In genomic region chr9:125706661-125707539, GRCh38 we compare ENCODE assay signal across 1 cellular context.
TF ChIP-seq lines count a peak whose summit lies in the region.

Gene MAPKAP1, minus strand, starts transcription at chr9:125707208. Its CDS starts 34,634 bp downstream, at chr9:125672574.

TF ChIP-seq in HepG2, 621 proteins besides CTCF, POLR2A, EP300 and RAD21 (continued from another document and continues in another):
- TF ChIP-seq, protein P1, sequence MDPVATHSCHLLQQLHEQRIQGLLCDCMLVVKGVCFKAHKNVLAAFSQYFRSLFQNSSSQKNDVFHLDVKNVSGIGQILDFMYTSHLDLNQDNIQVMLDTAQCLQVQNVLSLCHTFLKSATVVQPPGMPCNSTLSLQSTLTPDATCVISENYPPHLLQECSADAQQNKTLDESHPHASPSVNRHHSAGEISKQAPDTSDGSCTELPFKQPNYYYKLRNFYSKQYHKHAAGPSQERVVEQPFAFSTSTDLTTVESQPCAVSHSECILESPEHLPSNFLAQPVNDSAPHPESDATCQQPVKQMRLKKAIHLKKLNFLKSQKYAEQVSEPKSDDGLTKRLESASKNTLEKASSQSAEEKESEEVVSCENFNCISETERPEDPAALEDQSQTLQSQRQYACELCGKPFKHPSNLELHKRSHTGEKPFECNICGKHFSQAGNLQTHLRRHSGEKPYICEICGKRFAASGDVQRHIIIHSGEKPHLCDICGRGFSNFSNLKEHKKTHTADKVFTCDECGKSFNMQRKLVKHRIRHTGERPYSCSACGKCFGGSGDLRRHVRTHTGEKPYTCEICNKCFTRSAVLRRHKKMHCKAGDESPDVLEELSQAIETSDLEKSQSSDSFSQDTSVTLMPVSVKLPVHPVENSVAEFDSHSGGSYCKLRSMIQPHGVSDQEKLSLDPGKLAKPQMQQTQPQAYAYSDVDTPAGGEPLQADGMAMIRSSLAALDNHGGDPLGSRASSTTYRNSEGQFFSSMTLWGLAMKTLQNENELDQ (CRISPR knock-in tag; IDR thresholded peaks at IDR 0.05; ENCODE audit: borderline replicate concordance) = no peak
- TF ChIP-seq ZNF749 (CRISPR knock-in tag; IDR thresholded peaks at IDR 0.05; ENCODE audit: borderline replicate concordance) = 0 out of 2 replicates have a peak, but pooled peaks have one; percentile 19
- no peak for TF ChIP-seq ZNF275 (CRISPR knock-in tag; IDR thresholded peaks at IDR 0.05; ENCODE audit: borderline replicate concordance)
- TF ChIP-seq ZNF343 (CRISPR knock-in tag; IDR thresholded peaks at IDR 0.05) = peak; percentile 88; the same call in 1 of the 2 replicates
- TF ChIP-seq TBX3 (IDR thresholded peaks at IDR 0.05; ENCODE audit: borderline replicate concordance) = no peak
- TF ChIP-seq NFATC3 (CRISPR knock-in tag; IDR thresholded peaks at IDR 0.05) = peak; percentile 74; the same call in 1 of the 2 replicates
- no peak for TF ChIP-seq ZFP90 (CRISPR knock-in tag; IDR thresholded peaks at IDR 0.05; ENCODE audit: borderline replicate concordance)
- TF ChIP-seq PAF1 (CRISPR knock-in tag; IDR thresholded peaks at IDR 0.05) = no peak
- TF ChIP-seq ZBTB7A (CRISPR knock-in tag; IDR thresholded peaks at IDR 0.05) = no peak
- no peak for TF ChIP-seq SP1 (IDR thresholded peaks at IDR 0.05)
- peak; percentile 18; the same call in 1 of the 2 replicates for TF ChIP-seq SP1 (CRISPR knock-in tag; IDR thresholded peaks at IDR 0.05)
- no peak for TF ChIP-seq HMG20A (CRISPR knock-in tag; IDR thresholded peaks at IDR 0.05; ENCODE audit: borderline replicate concordance)
- no peak for TF ChIP-seq NPAS2 (CRISPR knock-in tag; IDR thresholded peaks at IDR 0.05; ENCODE audit: borderline replicate concordance)
- no peak for TF ChIP-seq U2AF2 (IDR thresholded peaks at IDR 0.05; ENCODE audit: low read depth, low read length)
- no peak for TF ChIP-seq ZNF3 (CRISPR knock-in tag; IDR thresholded peaks at IDR 0.05)
- TF ChIP-seq ELF3 (CRISPR knock-in tag; IDR thresholded peaks at IDR 0.05) = 0 out of 2 replicates have a peak, but pooled peaks have one; percentile 39
- TF ChIP-seq IRF9 (CRISPR knock-in tag; IDR thresholded peaks at IDR 0.05; ENCODE audit: borderline replicate concordance) = peak; percentile 80; the same call in 1 of the 2 replicates
- TF ChIP-seq U2AF1 (optimal IDR thresholded peaks at IDR 0.05; ENCODE audit: low read depth, low read length) = no peak
- no peak for TF ChIP-seq XRCC5 (optimal IDR thresholded peaks at IDR 0.05; ENCODE audit: low read length)
- TF ChIP-seq SIX4 (CRISPR knock-in tag; IDR thresholded peaks at IDR 0.05) = no peak
- TF ChIP-seq, protein P2, sequence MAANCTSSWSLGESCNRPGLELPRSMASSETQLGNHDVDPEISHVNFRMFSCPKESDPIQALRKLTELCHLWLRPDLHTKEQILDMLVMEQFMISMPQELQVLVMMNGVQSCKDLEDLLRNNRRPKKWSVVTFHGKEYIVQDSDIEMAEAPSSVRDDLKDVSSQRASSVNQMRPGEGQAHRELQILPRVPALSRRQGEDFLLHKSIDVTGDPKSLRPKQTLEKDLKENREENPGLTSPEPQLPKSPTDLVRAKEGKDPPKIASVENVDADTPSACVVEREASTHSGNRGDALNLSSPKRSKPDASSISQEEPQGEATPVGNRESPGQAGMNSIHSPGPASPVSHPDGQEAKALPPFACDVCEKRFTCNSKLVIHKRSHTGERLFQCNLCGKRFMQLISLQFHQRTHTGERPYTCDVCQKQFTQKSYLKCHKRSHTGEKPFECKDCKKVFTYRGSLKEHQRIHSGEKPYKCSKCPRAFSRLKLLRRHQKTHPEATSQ (CRISPR knock-in tag; IDR thresholded peaks at IDR 0.05; ENCODE audit: borderline replicate concordance) = no peak
- TF ChIP-seq KMT2B (CRISPR knock-in tag; IDR thresholded peaks at IDR 0.05) = peak; percentile 98
- peak; percentile 100 for TF ChIP-seq NR2C2 (CRISPR knock-in tag; IDR thresholded peaks at IDR 0.05; ENCODE audit: borderline replicate concordance)
- TF ChIP-seq ZNF720 (CRISPR knock-in tag; IDR thresholded peaks at IDR 0.05) = no peak
- TF ChIP-seq, protein P3, sequence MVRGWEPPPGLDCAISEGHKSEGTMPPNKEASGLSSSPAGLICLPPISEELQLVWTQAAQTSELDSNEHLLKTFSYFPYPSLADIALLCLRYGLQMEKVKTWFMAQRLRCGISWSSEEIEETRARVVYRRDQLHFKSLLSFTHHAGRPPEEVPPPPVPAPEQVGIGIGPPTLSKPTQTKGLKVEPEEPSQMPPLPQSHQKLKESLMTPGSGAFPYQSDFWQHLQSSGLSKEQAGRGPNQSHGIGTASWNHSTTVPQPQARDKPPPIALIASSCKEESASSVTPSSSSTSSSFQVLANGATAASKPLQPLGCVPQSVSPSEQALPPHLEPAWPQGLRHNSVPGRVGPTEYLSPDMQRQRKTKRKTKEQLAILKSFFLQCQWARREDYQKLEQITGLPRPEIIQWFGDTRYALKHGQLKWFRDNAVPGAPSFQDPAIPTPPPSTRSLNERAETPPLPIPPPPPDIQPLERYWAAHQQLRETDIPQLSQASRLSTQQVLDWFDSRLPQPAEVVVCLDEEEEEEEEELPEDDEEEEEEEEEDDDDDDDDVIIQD (CRISPR knock-in tag; IDR thresholded peaks at IDR 0.05; ENCODE audit: low read depth) = no peak
- no peak for TF ChIP-seq ZBTB42 (CRISPR knock-in tag; IDR thresholded peaks at IDR 0.05)
- TF ChIP-seq ZNF337 (CRISPR knock-in tag; IDR thresholded peaks at IDR 0.05; ENCODE audit: borderline replicate concordance, low read depth) = no peak
- TF ChIP-seq ZNF788 (CRISPR knock-in tag; IDR thresholded peaks at IDR 0.05; ENCODE audit: borderline replicate concordance) = peak; percentile 54; the same call in 1 of the 2 replicates
- TF ChIP-seq ZSCAN30 (CRISPR knock-in tag; IDR thresholded peaks at IDR 0.05) = no peak
- TF ChIP-seq IRF2 (CRISPR knock-in tag; IDR thresholded peaks at IDR 0.05) = 0 out of 2 replicates have a peak, but pooled peaks have one; percentile 64
- TF ChIP-seq ZNF382 (CRISPR knock-in tag; IDR thresholded peaks at IDR 0.05; ENCODE audit: borderline replicate concordance) = no peak
- TF ChIP-seq PTBP1 (IDR thresholded peaks at IDR 0.05; ENCODE audit: low read depth, low read length, poor library complexity, severe bottlenecking) = no peak
- TF ChIP-seq MXD4 (CRISPR knock-in tag; IDR thresholded peaks at IDR 0.05) = peak; percentile 55; the same call in 1 of the 2 replicates
- TF ChIP-seq ZBTB37 (CRISPR knock-in tag; IDR thresholded peaks at IDR 0.05) = no peak
- peak; percentile 79; the same call in 1 of the 2 replicates for TF ChIP-seq ZSCAN31 (CRISPR knock-in tag; IDR thresholded peaks at IDR 0.05; ENCODE audit: low read depth)
- TF ChIP-seq ZFY (CRISPR knock-in tag; IDR thresholded peaks at IDR 0.05) = peak; percentile 85
- no peak for TF ChIP-seq ZFYVE20 (CRISPR knock-in tag; IDR thresholded peaks at IDR 0.05; ENCODE audit: borderline replicate concordance, low read depth)
- TF ChIP-seq, protein P4, sequence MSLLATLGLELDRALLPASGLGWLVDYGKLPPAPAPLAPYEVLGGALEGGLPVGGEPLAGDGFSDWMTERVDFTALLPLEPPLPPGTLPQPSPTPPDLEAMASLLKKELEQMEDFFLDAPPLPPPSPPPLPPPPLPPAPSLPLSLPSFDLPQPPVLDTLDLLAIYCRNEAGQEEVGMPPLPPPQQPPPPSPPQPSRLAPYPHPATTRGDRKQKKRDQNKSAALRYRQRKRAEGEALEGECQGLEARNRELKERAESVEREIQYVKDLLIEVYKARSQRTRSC (CRISPR knock-in tag; IDR thresholded peaks at IDR 0.05; ENCODE audit: low read depth) = no peak
- TF ChIP-seq ZNF501 (CRISPR knock-in tag; IDR thresholded peaks at IDR 0.05) = peak; percentile 68
- TF ChIP-seq KLF11 (CRISPR knock-in tag; IDR thresholded peaks at IDR 0.05) = no peak
- no peak for TF ChIP-seq ATRX (CRISPR knock-in tag; IDR thresholded peaks at IDR 0.05; ENCODE audit: borderline replicate concordance)
- TF ChIP-seq ZBTB8A (CRISPR knock-in tag; IDR thresholded peaks at IDR 0.05; ENCODE audit: borderline replicate concordance, low read depth) = no peak
- TF ChIP-seq ZBTB1 (CRISPR knock-in tag; IDR thresholded peaks at IDR 0.05; ENCODE audit: borderline replicate concordance) = no peak
- TF ChIP-seq MED8 (CRISPR knock-in tag; IDR thresholded peaks at IDR 0.05; ENCODE audit: insufficient replicate concordance) = no peak
- TF ChIP-seq ZHX2 (IDR thresholded peaks at IDR 0.05; ENCODE audit: low read depth) = no peak
- TF ChIP-seq ZHX2 (CRISPR knock-in tag; IDR thresholded peaks at IDR 0.05; ENCODE audit: borderline replicate concordance) = no peak
- TF ChIP-seq ZC3H4 (CRISPR knock-in tag; IDR thresholded peaks at IDR 0.05; ENCODE audit: borderline replicate concordance) = no peak
- TF ChIP-seq, protein P5, sequence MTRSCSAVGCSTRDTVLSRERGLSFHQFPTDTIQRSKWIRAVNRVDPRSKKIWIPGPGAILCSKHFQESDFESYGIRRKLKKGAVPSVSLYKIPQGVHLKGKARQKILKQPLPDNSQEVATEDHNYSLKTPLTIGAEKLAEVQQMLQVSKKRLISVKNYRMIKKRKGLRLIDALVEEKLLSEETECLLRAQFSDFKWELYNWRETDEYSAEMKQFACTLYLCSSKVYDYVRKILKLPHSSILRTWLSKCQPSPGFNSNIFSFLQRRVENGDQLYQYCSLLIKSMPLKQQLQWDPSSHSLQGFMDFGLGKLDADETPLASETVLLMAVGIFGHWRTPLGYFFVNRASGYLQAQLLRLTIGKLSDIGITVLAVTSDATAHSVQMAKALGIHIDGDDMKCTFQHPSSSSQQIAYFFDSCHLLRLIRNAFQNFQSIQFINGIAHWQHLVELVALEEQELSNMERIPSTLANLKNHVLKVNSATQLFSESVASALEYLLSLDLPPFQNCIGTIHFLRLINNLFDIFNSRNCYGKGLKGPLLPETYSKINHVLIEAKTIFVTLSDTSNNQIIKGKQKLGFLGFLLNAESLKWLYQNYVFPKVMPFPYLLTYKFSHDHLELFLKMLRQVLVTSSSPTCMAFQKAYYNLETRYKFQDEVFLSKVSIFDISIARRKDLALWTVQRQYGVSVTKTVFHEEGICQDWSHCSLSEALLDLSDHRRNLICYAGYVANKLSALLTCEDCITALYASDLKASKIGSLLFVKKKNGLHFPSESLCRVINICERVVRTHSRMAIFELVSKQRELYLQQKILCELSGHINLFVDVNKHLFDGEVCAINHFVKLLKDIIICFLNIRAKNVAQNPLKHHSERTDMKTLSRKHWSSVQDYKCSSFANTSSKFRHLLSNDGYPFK (CRISPR knock-in tag; IDR thresholded peaks at IDR 0.05; ENCODE audit: borderline replicate concordance) = peak; percentile 77; the same call in 1 of the 2 replicates
- no peak for TF ChIP-seq FOXP1 (IDR thresholded peaks at IDR 0.05)
- TF ChIP-seq FOXP1 (CRISPR knock-in tag; IDR thresholded peaks at IDR 0.05) = no peak
